ENCODE assay signal across 11 cellular contexts in genomic region chr11:112587664-112588063, GRCh38.
"Had no signal": no experiment of that assay in that cellular context is flagged by ENCODE, and none has a peak within 500 bp of the region (broad histone marks: within the 10 kb centered on the region; RNA-seq: fewer than 3 reads in every experiment).

No MANE protein-coding gene starts in this region.

- H3K27ac Mint-ChIP-seq: effector memory CD8-positive, alpha-beta T cell; immature natural killer cell; naive thymus-derived CD8-positive, alpha-beta T cell; stimulated activated naive B cell treated with anti-CD40 and anti-IgM and Interleukin-4, amounts not matched to agents 10 μg/mL and 1 μg/mL and 100 μg/mL, for 72 hours; stimulated activated naive CD8-positive, alpha-beta T cell treated with anti-CD3 and anti-CD28 coated beads, Interleukin-15, Interleukin-2, amounts not matched to agents 100 ng/mL and 50 ng/mL, for 24 hours had no signal

- H3K9me3 ChIP-seq: lower lobe of right lung, psoas muscle, sigmoid colon, thyroid gland had no signal

- H3K27ac ChIP-seq: lower lobe of right lung, psoas muscle, skin epidermis, thyroid gland had no signal

- H3K4me3 ChIP-seq: lower lobe of right lung, psoas muscle, sigmoid colon, skin epidermis, thyroid gland had no signal

- H3K36me3 Mint-ChIP-seq: immature natural killer cell; naive thymus-derived CD8-positive, alpha-beta T cell; stimulated activated naive B cell treated with anti-CD40 and anti-IgM and Interleukin-4, amounts not matched to agents 10 μg/mL and 1 μg/mL and 100 μg/mL, for 72 hours had no signal

- H3K4me1 ChIP-seq: psoas muscle, thyroid gland had no signal

- H3K4me3 Mint-ChIP-seq: effector memory CD8-positive, alpha-beta T cell; immature natural killer cell; stimulated activated naive B cell treated with anti-CD40 and anti-IgM and Interleukin-4, amounts not matched to agents 10 μg/mL and 1 μg/mL and 100 μg/mL, for 72 hours; stimulated activated naive CD8-positive, alpha-beta T cell treated with anti-CD3 and anti-CD28 coated beads, Interleukin-15, Interleukin-2, amounts not matched to agents 100 ng/mL and 50 ng/mL, for 24 hours had no signal

- H3K27me3 ChIP-seq: sigmoid colon, thyroid gland had no signal

- DNase-seq: cortex of kidney had no signal

- H3K4me1 Mint-ChIP-seq: stimulated activated naive B cell treated with anti-CD40 and anti-IgM and Interleukin-4, amounts not matched to agents 10 μg/mL and 1 μg/mL and 100 μg/mL, for 72 hours had no signal

- H3K9me3 Mint-ChIP-seq: effector memory CD8-positive, alpha-beta T cell; immature natural killer cell; naive thymus-derived CD8-positive, alpha-beta T cell; stimulated activated naive B cell treated with anti-CD40 and anti-IgM and Interleukin-4, amounts not matched to agents 10 μg/mL and 1 μg/mL and 100 μg/mL, for 72 hours; stimulated activated naive CD8-positive, alpha-beta T cell treated with anti-CD3 and anti-CD28 coated beads, Interleukin-15, Interleukin-2, amounts not matched to agents 100 ng/mL and 50 ng/mL, for 24 hours had no signal

- H3K36me3 ChIP-seq: lower lobe of right lung, sigmoid colon, thyroid gland had no signal
